ENCODE assay signal across 1 cellular context in genomic region chr6:39849764-39850163, GRCh38.
TF ChIP-seq lines count a peak whose summit lies in the region.

No MANE protein-coding gene starts in this region.

TF ChIP-seq in HepG2, 621 proteins besides CTCF, POLR2A, EP300 and RAD21 (continued from another document and continues in another):
- TF ChIP-seq TERF1 (CRISPR knock-in tag; IDR thresholded peaks at IDR 0.05): no peak
- TF ChIP-seq PHF20 (CRISPR knock-in tag; IDR thresholded peaks at IDR 0.05): no peak
- 0 out of 2 replicates have a peak, but pooled peaks have one; percentile 37 for TF ChIP-seq ZNF772 (CRISPR knock-in tag; IDR thresholded peaks at IDR 0.05)
- no peak for TF ChIP-seq MZF1 (CRISPR knock-in tag; IDR thresholded peaks at IDR 0.05; ENCODE audit: borderline replicate concordance)
- TF ChIP-seq ZSCAN22 (CRISPR knock-in tag; IDR thresholded peaks at IDR 0.05): no peak
- no peak for TF ChIP-seq AFF4 (CRISPR knock-in tag; IDR thresholded peaks at IDR 0.05)
- no peak for TF ChIP-seq FOXP4 (CRISPR knock-in tag; IDR thresholded peaks at IDR 0.05)
- no peak for TF ChIP-seq RAD51 (IDR thresholded peaks at IDR 0.05; ENCODE audit: borderline replicate concordance)
- TF ChIP-seq HNRNPH1 (optimal IDR thresholded peaks at IDR 0.05; ENCODE audit: low read depth, low read length): no peak
- TF ChIP-seq ZNF432 (CRISPR knock-in tag; IDR thresholded peaks at IDR 0.05; ENCODE audit: borderline replicate concordance): no peak
- TF ChIP-seq ELF1 (CRISPR knock-in tag; IDR thresholded peaks at IDR 0.05): no peak
- TF ChIP-seq ZNF710 (CRISPR knock-in tag; IDR thresholded peaks at IDR 0.05; ENCODE audit: borderline replicate concordance): no peak
- TF ChIP-seq RCOR2 (CRISPR knock-in tag; IDR thresholded peaks at IDR 0.05): no peak
- no peak for TF ChIP-seq ZNF3 (CRISPR knock-in tag; IDR thresholded peaks at IDR 0.05)
- TF ChIP-seq ZNF207 (IDR thresholded peaks at IDR 0.05; ENCODE audit: borderline replicate concordance): no peak
- TF ChIP-seq NCOA5 (CRISPR knock-in tag; IDR thresholded peaks at IDR 0.05): no peak
- no peak for TF ChIP-seq MAFG (CRISPR knock-in tag; IDR thresholded peaks at IDR 0.05)
- TF ChIP-seq HOXA3 (CRISPR knock-in tag; IDR thresholded peaks at IDR 0.05): peak; percentile 51; the same call in 1 of the 2 replicates
- TF ChIP-seq JUN (CRISPR knock-in tag; IDR thresholded peaks at IDR 0.05): no peak
- peak; percentile 48 for TF ChIP-seq ARID5B (CRISPR knock-in tag; IDR thresholded peaks at IDR 0.05)
- no peak for TF ChIP-seq THAP11 (CRISPR knock-in tag; IDR thresholded peaks at IDR 0.05)
- TF ChIP-seq IKZF5 (CRISPR knock-in tag; IDR thresholded peaks at IDR 0.05): no peak
- TF ChIP-seq RXRB (CRISPR knock-in tag; IDR thresholded peaks at IDR 0.05; ENCODE audit: borderline replicate concordance): peak; percentile 20; the same call in 1 of the 2 replicates
- 0 out of 2 replicates have a peak, but pooled peaks have one; percentile 48 for TF ChIP-seq ZNF704 (CRISPR knock-in tag; IDR thresholded peaks at IDR 0.05; ENCODE audit: borderline replicate concordance)
- no peak for TF ChIP-seq CREM (IDR thresholded peaks at IDR 0.05)
- TF ChIP-seq CREM (CRISPR knock-in tag; IDR thresholded peaks at IDR 0.05): no peak
- no peak for TF ChIP-seq HMGXB3 (CRISPR knock-in tag; IDR thresholded peaks at IDR 0.05; ENCODE audit: borderline replicate concordance)
- TF ChIP-seq BRD4 (CRISPR knock-in tag; IDR thresholded peaks at IDR 0.05): no peak
- TF ChIP-seq ZBTB49 (CRISPR knock-in tag; IDR thresholded peaks at IDR 0.05; ENCODE audit: borderline replicate concordance): no peak
- no peak for TF ChIP-seq SOX6 (IDR thresholded peaks at IDR 0.05)
- no peak for TF ChIP-seq SOX6 (CRISPR knock-in tag; IDR thresholded peaks at IDR 0.05)
- no peak for TF ChIP-seq CERS6 (CRISPR knock-in tag; IDR thresholded peaks at IDR 0.05)
